Comparison of ENCODE assay signal across 11 cellular contexts in genomic region chr4:182752158-182752910, GRCh38.
DNase-seq lines count a peak whose midpoint lies in the region; ATAC-seq and TF ChIP-seq lines count a peak whose summit lies in the region.
"Had no signal": no experiment of that assay in that cellular context is flagged by ENCODE, and none has a peak within 500 bp of the region (broad histone marks: within the 10 kb centered on the region; RNA-seq: fewer than 3 reads in every experiment).

No MANE protein-coding gene starts in this region.

- DNase-seq in HK-2 (ENCODE audit: unreplicated experiment), result peak; percentile 4
- DNase-seq in astrocyte of the cerebellum (ENCODE audit: low read depth), result peak; percentile 72
- peak; percentile 31 for DNase-seq in glomerular visceral epithelial cell (ENCODE audit: extremely low spot score)
- peak; percentile 19 for DNase-seq in stromal cell of bone marrow (ENCODE audit: low read depth)
- no peak for DNase-seq in activated CD4-positive, alpha-beta T cell treated with anti-CD3 and anti-CD28 coated beads for 48 hours
- DNase-seq: activated CD4-positive, alpha-beta T cell treated with anti-CD3 and anti-CD28 coated beads for 4 hours; left ventricle myocardium superior; NCI-H526 had no signal

- no peaks in the 10 kb centered on the region for H3K27me3 Mint-ChIP-seq in stimulated activated memory B cell treated with anti-CD40 and anti-IgM and Interleukin-4, amounts not matched to agents 10 μg/mL and 1 μg/mL and 100 μg/mL, for 72 hours

- no peak overlapping the region for H3K4me3 ChIP-seq in astrocyte of the cerebellum (ENCODE audit: low read depth, low read length)

- TF ChIP-seq CTCF in astrocyte of the cerebellum (IDR thresholded peaks at IDR 0.05; ENCODE audit: low read depth, low read length, missing control alignments), result no peak

- no peak overlapping the region for H3K4me3 Mint-ChIP-seq in stimulated activated memory B cell treated with anti-CD40 and anti-IgM and Interleukin-4, amounts not matched to agents 10 μg/mL and 1 μg/mL and 100 μg/mL, for 72 hours
- H3K4me3 Mint-ChIP-seq: central memory CD8-positive, alpha-beta T cell had no signal

- in situ Hi-C loops in astrocyte of the cerebellum (cut with HindIII; ENCODE audit: low sequenced_read_pairs), result no loop called here

- no peaks in the 10 kb centered on the region for H3K36me3 Mint-ChIP-seq in stimulated activated memory B cell treated with anti-CD40 and anti-IgM and Interleukin-4, amounts not matched to agents 10 μg/mL and 1 μg/mL and 100 μg/mL, for 72 hours

- no peak overlapping the region for H3K27ac Mint-ChIP-seq in stimulated activated memory B cell treated with anti-CD40 and anti-IgM and Interleukin-4, amounts not matched to agents 10 μg/mL and 1 μg/mL and 100 μg/mL, for 72 hours

- H3K9me3 Mint-ChIP-seq in stimulated activated memory B cell treated with anti-CD40 and anti-IgM and Interleukin-4, amounts not matched to agents 10 μg/mL and 1 μg/mL and 100 μg/mL, for 72 hours, result no peaks in the 10 kb centered on the region
- H3K9me3 Mint-ChIP-seq: central memory CD8-positive, alpha-beta T cell had no signal

- H3K4me1 Mint-ChIP-seq in stimulated activated memory B cell treated with anti-CD40 and anti-IgM and Interleukin-4, amounts not matched to agents 10 μg/mL and 1 μg/mL and 100 μg/mL, for 72 hours, result no peaks in the 10 kb centered on the region
- H3K4me1 Mint-ChIP-seq: central memory CD8-positive, alpha-beta T cell had no signal

- ATAC-seq in GM18873 (IDR thresholded peaks at IDR 0.05; ENCODE audit: low FRiP score, unreplicated experiment), result no peak
- ATAC-seq in stimulated activated memory B cell treated with anti-CD40 and anti-IgM and Interleukin-4, amounts not matched to agents 10 μg/mL and 1 μg/mL and 100 μg/mL, for 72 hours, result no peak
- ATAC-seq: left ventricle myocardium superior had no signal
